Comparison of ENCODE assay signal across 18 cellular contexts in the genomic region with DNA sequence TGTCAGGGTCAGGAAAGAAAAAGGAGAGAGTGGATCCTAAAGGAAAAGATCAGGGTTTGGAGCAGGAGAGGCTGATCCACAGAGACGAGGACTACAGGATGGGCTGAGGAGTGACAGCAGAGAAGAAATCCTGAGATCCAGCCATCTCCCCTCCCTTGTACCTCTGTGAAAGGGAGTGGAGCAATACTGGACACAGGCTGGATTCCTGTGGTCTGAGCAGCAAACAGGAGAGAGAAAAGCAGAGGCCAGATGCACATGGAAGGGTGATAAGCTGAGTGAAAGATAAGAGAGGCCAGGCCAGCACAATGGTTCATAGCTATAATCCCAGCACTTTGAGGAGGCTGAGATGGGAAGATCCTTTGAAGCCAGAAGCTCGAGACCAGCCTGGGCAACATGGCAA.
"Had no signal": no experiment of that assay in that cellular context is flagged by ENCODE, and none has a peak within 500 bp of the region (broad histone marks: within the 10 kb centered on the region; RNA-seq: fewer than 3 reads in every experiment).

No MANE protein-coding gene starts in this region.

- DNase-seq: KBM-7, NCI-H1092, NCI-H1105 treated with DMSO at 0.1 percent for 48 hours, NCI-H1417 treated with DMSO at 0.1 percent for 48 hours, NCI-H146, NCI-H187, NCI-H2029, NCI-H2081 treated with DMSO at 0.1 percent for 48 hours, NCI-H2171, NCI-H226, NCI-H446, NCI-H510A, NCI-H524 treated with DMSO at 0.1 percent for 48 hours, NCI-H69, NCI-H774, SHP77 treated with DMSO at 0.1 percent for 48 hours, SJCRH30 had no signal

- H3K27me3 ChIP-seq: SJCRH30 had no signal

- H3K4me3 ChIP-seq: SJCRH30 had no signal

- H3K36me3 ChIP-seq: SJCRH30 had no signal

- ATAC-seq: Right ventricle myocardium inferior had no signal

- H3K27ac ChIP-seq: SJCRH30 had no signal
